In genomic region chr7:149398195-149398820, GRCh38 we compare ENCODE assay signal across 1 cellular context.
TF ChIP-seq lines count a peak whose summit lies in the region.

No MANE protein-coding gene starts in this region.

TF ChIP-seq in SK-N-SH treated with all-trans-retinoic acid at 6 μM for 48 hours, 23 proteins besides CTCF, POLR2A, EP300 and RAD21 (continued from another document):
- TF ChIP-seq TSHZ2 (CRISPR knock-in tag; IDR thresholded peaks at IDR 0.05) (no peak), ZC3H10 (CRISPR knock-in tag; IDR thresholded peaks at IDR 0.05) (no peak), ZNF8 (CRISPR knock-in tag; IDR thresholded peaks at IDR 0.05) (no peak), ZNF70 (CRISPR knock-in tag; IDR thresholded peaks at IDR 0.05) (no peak), CSDC2 (CRISPR knock-in tag; IDR thresholded peaks at IDR 0.05) (no peak), BACH2 (CRISPR knock-in tag; IDR thresholded peaks at IDR 0.05; ENCODE audit: borderline replicate concordance) (no peak), RARB (CRISPR knock-in tag; IDR thresholded peaks at IDR 0.05) (no peak), ZFP3 (CRISPR knock-in tag; IDR thresholded peaks at IDR 0.05) (no peak), TCF4 (CRISPR knock-in tag; IDR thresholded peaks at IDR 0.05; ENCODE audit: borderline replicate concordance) (no peak), OSR1 (CRISPR knock-in tag; IDR thresholded peaks at IDR 0.05) (no peak), SNAI2 (CRISPR knock-in tag; IDR thresholded peaks at IDR 0.05) (no peak)
- TF ChIP-seq, protein P1, sequence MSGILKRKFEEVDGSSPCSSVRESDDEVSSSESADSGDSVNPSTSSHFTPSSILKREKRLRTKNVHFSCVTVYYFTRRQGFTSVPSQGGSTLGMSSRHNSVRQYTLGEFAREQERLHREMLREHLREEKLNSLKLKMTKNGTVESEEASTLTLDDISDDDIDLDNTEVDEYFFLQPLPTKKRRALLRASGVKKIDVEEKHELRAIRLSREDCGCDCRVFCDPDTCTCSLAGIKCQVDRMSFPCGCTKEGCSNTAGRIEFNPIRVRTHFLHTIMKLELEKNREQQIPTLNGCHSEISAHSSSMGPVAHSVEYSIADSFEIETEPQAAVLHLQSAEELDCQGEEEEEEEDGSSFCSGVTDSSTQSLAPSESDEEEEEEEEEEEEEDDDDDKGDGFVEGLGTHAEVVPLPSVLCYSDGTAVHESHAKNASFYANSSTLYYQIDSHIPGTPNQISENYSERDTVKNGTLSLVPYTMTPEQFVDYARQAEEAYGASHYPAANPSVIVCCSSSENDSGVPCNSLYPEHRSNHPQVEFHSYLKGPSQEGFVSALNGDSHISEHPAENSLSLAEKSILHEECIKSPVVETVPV (CRISPR knock-in tag; IDR thresholded peaks at IDR 0.05) = no peak
